ENCODE assay signal across 1 cellular context in the genomic region with DNA sequence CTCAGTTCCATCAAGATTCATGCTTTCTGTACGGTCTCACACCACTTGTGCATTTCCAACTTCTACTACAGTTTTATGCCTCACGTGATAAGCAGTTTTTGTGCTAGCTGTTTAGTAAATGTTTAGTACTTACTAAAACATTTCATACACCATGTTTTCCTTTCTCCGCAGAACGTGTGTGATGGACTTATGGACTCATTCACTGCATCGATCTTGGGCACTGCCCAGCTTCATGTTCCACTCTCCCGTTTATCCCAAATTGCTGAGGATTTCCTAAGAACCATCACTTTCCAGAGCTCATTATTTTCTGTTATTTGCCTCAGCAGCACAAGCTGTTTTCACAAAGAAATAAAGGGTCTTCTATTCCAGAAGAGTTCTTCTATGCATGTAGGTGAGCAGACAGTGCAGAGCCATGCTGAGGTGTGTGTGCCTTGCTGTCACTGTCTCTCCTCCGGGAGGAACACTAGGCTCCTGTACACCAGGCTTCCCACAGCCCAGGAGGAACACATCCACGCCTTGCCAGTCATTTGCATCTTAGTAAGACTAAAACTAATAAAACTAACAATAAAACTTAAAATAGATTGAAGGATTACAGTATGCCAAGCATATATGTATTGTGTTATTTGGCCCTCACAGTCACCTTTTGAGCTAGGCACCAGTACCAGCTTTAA.
TF ChIP-seq lines count a peak whose summit lies in the region.

No MANE protein-coding gene starts in this region.

TF ChIP-seq in WTC11, 78 proteins besides CTCF, POLR2A, EP300 and RAD21 (continued from another document):
- TF ChIP-seq ZNF232 (CRISPR knock-in tag; IDR thresholded peaks at IDR 0.05) (no peak), IRF1 (CRISPR knock-in tag; IDR thresholded peaks at IDR 0.05) (no peak), PRDM15 (CRISPR knock-in tag; IDR thresholded peaks at IDR 0.05) (no peak)
- TF ChIP-seq, protein P1, sequence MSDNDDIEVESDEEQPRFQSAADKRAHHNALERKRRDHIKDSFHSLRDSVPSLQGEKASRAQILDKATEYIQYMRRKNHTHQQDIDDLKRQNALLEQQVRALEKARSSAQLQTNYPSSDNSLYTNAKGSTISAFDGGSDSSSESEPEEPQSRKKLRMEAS (CRISPR knock-in tag; IDR thresholded peaks at IDR 0.05), result no peak
- TF ChIP-seq, protein P2, sequence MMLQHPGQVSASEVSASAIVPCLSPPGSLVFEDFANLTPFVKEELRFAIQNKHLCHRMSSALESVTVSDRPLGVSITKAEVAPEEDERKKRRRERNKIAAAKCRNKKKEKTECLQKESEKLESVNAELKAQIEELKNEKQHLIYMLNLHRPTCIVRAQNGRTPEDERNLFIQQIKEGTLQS (CRISPR knock-in tag; conservative IDR thresholded peaks at IDR 0.05), result no peak
- TF ChIP-seq, protein P3, sequence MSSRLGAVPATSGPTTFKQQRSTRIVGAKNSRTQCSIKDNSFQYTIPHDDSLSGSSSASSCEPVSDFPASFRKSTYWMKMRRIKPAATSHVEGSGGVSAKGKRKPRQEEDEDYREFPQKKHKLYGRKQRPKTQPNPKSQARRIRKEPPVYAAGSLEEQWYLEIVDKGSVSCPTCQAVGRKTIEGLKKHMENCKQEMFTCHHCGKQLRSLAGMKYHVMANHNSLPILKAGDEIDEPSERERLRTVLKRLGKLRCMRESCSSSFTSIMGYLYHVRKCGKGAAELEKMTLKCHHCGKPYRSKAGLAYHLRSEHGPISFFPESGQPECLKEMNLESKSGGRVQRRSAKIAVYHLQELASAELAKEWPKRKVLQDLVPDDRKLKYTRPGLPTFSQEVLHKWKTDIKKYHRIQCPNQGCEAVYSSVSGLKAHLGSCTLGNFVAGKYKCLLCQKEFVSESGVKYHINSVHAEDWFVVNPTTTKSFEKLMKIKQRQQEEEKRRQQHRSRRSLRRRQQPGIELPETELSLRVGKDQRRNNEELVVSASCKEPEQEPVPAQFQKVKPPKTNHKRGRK (CRISPR knock-in tag; IDR thresholded peaks at IDR 0.05; ENCODE audit: borderline replicate concordance), result no peak
